22 cellular contexts compared by ENCODE assay signal in genomic region chr6:27851440-27851839, GRCh38.
A peak's percentile ranks its signal among the peaks of the same experiment; 100 is the strongest.
DNase-seq lines count a peak whose midpoint lies in the region; ATAC-seq, FAIRE-seq and TF ChIP-seq lines count a peak whose summit lies in the region.
"Had no signal": no experiment of that assay in that cellular context is flagged by ENCODE, and none has a peak within 500 bp of the region (broad histone marks: within the 10 kb centered on the region; RNA-seq: fewer than 3 reads in every experiment).

No MANE protein-coding gene starts in this region.

- intact Hi-C loops in K562 (cut with micrococcal nuclease): no loop called here

- no peaks in the 10 kb centered on the region for H3K9me3 Mint-ChIP-seq in GM23338
- H3K9me3 Mint-ChIP-seq in glutamatergic neuron (ENCODE audit: unreplicated experiment): peaks cover 2% of the 10 kb centered on the region
- H3K9me3 Mint-ChIP-seq: CD4-positive, CD25-positive, alpha-beta regulatory T cell; HFFc6; IgD-negative memory B cell had no signal

- H3K79me2 ChIP-seq in GM23338 (replicated peaks; ENCODE audit: insufficient read depth) (no peaks in the 10 kb centered on the region), K562 (ENCODE audit: control insufficient read depth, insufficient read depth, low read length) (peaks cover 5% of the 10 kb centered on the region; the same call in 1 of the 3 replicates)

- H4K20me1 ChIP-seq in GM23338 (replicated peaks; ENCODE audit: insufficient read depth) (no peaks in the 10 kb centered on the region), K562 (replicated peaks; ENCODE audit: control insufficient read depth, insufficient read depth, low read length) (no peaks in the 10 kb centered on the region)

- no peak for FAIRE-seq in K562 (lab: Jason Lieb, UNC)
- FAIRE-seq: A204.1, D721Med, G401.6, GM12891, HepG2, HTR-8/SVneo had no signal

- H3K4me1 ChIP-seq in GM23338 (ENCODE audit: insufficient read depth) (no peaks in the 10 kb centered on the region), HUES48 (ENCODE audit: control insufficient read depth, insufficient read depth, low read length) (peaks cover 13% of the 10 kb centered on the region), K562 (replicated peaks in 1 of 2; ENCODE audit: control insufficient read depth in 2 of 2, insufficient read depth in 2 of 2, low read length in 2 of 2) (no peaks in the 10 kb centered on the region), neuronal stem cell (ENCODE audit: control insufficient read depth in 2 of 2, insufficient read depth in 1 of 2, low read depth in 1 of 2, low read length in 2 of 2) (peaks cover 0 to 2% of the 10 kb centered on the region in 2 donors)
- H3K4me1 ChIP-seq: BE2C, Caco-2 had no signal

- TF ChIP-seq RAD21 in K562 (CRISPR knock-in tag; conservative IDR thresholded peaks at IDR 0.05 in 1 of 2, IDR thresholded peaks at IDR 0.05 in 1 of 2): no peak

- H3K27me3 Mint-ChIP-seq in GM23338 (ENCODE audit: insufficient read depth, low read depth, poor library complexity) (peaks cover 6% of the 10 kb centered on the region), glutamatergic neuron (ENCODE audit: unreplicated experiment) (no peaks in the 10 kb centered on the region)
- H3K27me3 Mint-ChIP-seq: IgD-negative memory B cell had no signal

- no peak overlapping the region for H3K23ac ChIP-seq in neuronal stem cell (ENCODE audit: low read depth, low read length, poor library complexity)

- no peaks in the 10 kb centered on the region for H3K9me2 ChIP-seq in GM23338 (ENCODE audit: insufficient read depth)

- H3K27ac Mint-ChIP-seq in GM23338: no peak overlapping the region
- H3K27ac Mint-ChIP-seq in glutamatergic neuron (ENCODE audit: unreplicated experiment): no peak overlapping the region
- H3K27ac Mint-ChIP-seq: CD4-positive, CD25-positive, alpha-beta regulatory T cell; HFFc6; IgD-negative memory B cell had no signal

- TF ChIP-seq POLR2A in K562 (conservative IDR thresholded peaks at IDR 0.05): no peak; the same call in 1 of the 2 replicates

- H2BK120ac ChIP-seq in neuronal stem cell (ENCODE audit: low read depth, low read length): no peak overlapping the region

- H3K9me1 ChIP-seq in K562 (ENCODE audit: control insufficient read depth, insufficient read depth, low read length): no peaks in the 10 kb centered on the region

- no peak for DNase-seq in GM23338 (ENCODE audit: low spot score)
- no peak for DNase-seq in K562 (ENCODE audit: extremely low read depth in 1 of 4, low spot score in 3 of 4)
- no peak for DNase-seq in neuronal stem cell (ENCODE audit: low spot score)
- DNase-seq in activated CD4-positive, alpha-beta T cell treated with anti-CD3 and anti-CD28 coated beads for 4 hours: no peak
- DNase-seq in glutamatergic neuron: no peak
- DNase-seq: ACHN; BE2C; C1 segment of cervical spinal cord; Caco-2; CD4-positive, CD25-positive, alpha-beta regulatory T cell; HFFc6; KG1 had no signal

- H2BK5ac ChIP-seq in neuronal stem cell (ENCODE audit: low read length): no peak overlapping the region

- BruUV-seq in K562 (replicated peaks; lab: Mats Ljungman, UMichigan): no TSS peak

- H3K4me3 ChIP-seq in GM23338: no peak overlapping the region
- no peak overlapping the region for H3K4me3 ChIP-seq in HUES48 (ENCODE audit: low read depth, low read length)
- H3K4me3 ChIP-seq in K562: no peak overlapping the region
- H3K4me3 ChIP-seq in neuronal stem cell (ENCODE audit: low read length in 2 of 2): no peak overlapping the region

- no peaks in the 10 kb centered on the region for H3K79me1 ChIP-seq in neuronal stem cell (ENCODE audit: low read depth, low read length)

- H3K27me3 ChIP-seq in GM23338 (ENCODE audit: insufficient read depth) (no peaks in the 10 kb centered on the region), HUES48 (ENCODE audit: control insufficient read depth, insufficient read depth, low read length) (no peaks in the 10 kb centered on the region), K562 (ENCODE audit: control insufficient read depth in 2 of 2, insufficient read depth in 2 of 2, low read length in 2 of 2) (no peaks in the 10 kb centered on the region), neuronal stem cell (ENCODE audit: control insufficient read depth in 3 of 3, insufficient read depth in 3 of 3, low read depth in 1 of 3, low read length in 3 of 3) (no peaks in the 10 kb centered on the region)
- H3K27me3 ChIP-seq: BE2C had no signal

- H2AFZ ChIP-seq in GM23338: no peak overlapping the region
- H2AFZ ChIP-seq in K562 (ENCODE audit: low read depth, low read length): no peak overlapping the region
- H2AFZ ChIP-seq in neuronal stem cell (ENCODE audit: low read length): peak overlapping the region; percentile 5

- H4K91ac ChIP-seq in neuronal stem cell (ENCODE audit: low read depth, low read length, poor library complexity): no peak overlapping the region

- H3K36me3 ChIP-seq in GM23338 (ENCODE audit: insufficient read depth): no peaks in the 10 kb centered on the region
- H3K36me3 ChIP-seq in HUES48 (ENCODE audit: control insufficient read depth, insufficient read depth, low read length): no peaks in the 10 kb centered on the region
- H3K36me3 ChIP-seq in K562 (ENCODE audit: control insufficient read depth, insufficient read depth, low read length): peaks cover 67% of the 10 kb centered on the region
- H3K36me3 ChIP-seq in neuronal stem cell (replicated peaks in 1 of 2; ENCODE audit: control insufficient read depth in 2 of 2, insufficient read depth in 2 of 2, low read length in 2 of 2): no peaks in the 10 kb centered on the region
- H3K36me3 ChIP-seq: BE2C had no signal

- no peak overlapping the region for H3K18ac ChIP-seq in neuronal stem cell (ENCODE audit: low read length)

- H3F3A ChIP-seq in GM23338 (replicated peaks; ENCODE audit: low read depth): no peaks in the 10 kb centered on the region

- CTCF ChIA-PET in K562 (lab: Yijun Ruan, JAX; ENCODE audit: low intra/inter-chr PET ratio): no interaction called here

- H3K36me3 Mint-ChIP-seq in GM23338 (ENCODE audit: low read depth) (no peaks in the 10 kb centered on the region), glutamatergic neuron (ENCODE audit: unreplicated experiment) (no peaks in the 10 kb centered on the region)
- H3K36me3 Mint-ChIP-seq: CD4-positive, CD25-positive, alpha-beta regulatory T cell; IgD-negative memory B cell had no signal

- TF ChIP-seq EP300 in K562 (IDR thresholded peaks at IDR 0.05; ENCODE audit: low read length): no peak

- POLR2A ChIA-PET in K562 (lab: Yijun Ruan, JAX): interaction anchor here (1.2 to 5.9 kb wide), 7 partner anchors 10 to 44 kb away, joined by 3 to 152 read pairs (median 14); a partner anchor contains a TSS

- H3K9ac ChIP-seq in HUES48 (ENCODE audit: low read depth, low read length) (no peak overlapping the region), K562 (ENCODE audit: insufficient read depth in 1 of 2, low read depth in 2 of 2, low read length in 2 of 2) (no peak overlapping the region), neuronal stem cell (ENCODE audit: low read depth, low read length, poor library complexity) (no peak overlapping the region)

- H4K8ac ChIP-seq in neuronal stem cell (ENCODE audit: low read depth, low read length): no peak overlapping the region

- in situ Hi-C loops in K562 (cut with MboI): no loop called here

- H3K4me3 Mint-ChIP-seq in GM23338 (no peak overlapping the region), glutamatergic neuron (ENCODE audit: unreplicated experiment) (no peak overlapping the region)
- H3K4me3 Mint-ChIP-seq: CD4-positive, CD25-positive, alpha-beta regulatory T cell; HFFc6; IgD-negative memory B cell had no signal

- TF ChIP-seq CTCF in GM23338 (conservative IDR thresholded peaks at IDR 0.05; ENCODE audit: low read depth in 2 of 2): no peak
- TF ChIP-seq CTCF in K562 (IDR thresholded peaks at IDR 0.05 in 2 of 3, conservative IDR thresholded peaks at IDR 0.05 in 1 of 3; ENCODE audit: insufficient read depth in 2 of 3, low read depth in 1 of 3, low read length in 3 of 3): no peak
- no peak for TF ChIP-seq CTCF in glutamatergic neuron (IDR thresholded peaks at IDR 0.05; ENCODE audit: partially characterized antibody, unreplicated experiment)

- H3K9me3 ChIP-seq in HUES48 (ENCODE audit: control insufficient read depth, insufficient read depth, low read length) (no peaks in the 10 kb centered on the region), K562 (replicated peaks; ENCODE audit: control insufficient read depth, insufficient read depth, low read depth, low read length) (no peaks in the 10 kb centered on the region), neuronal stem cell (replicated peaks in 1 of 2; ENCODE audit: control insufficient read depth in 2 of 2, insufficient read depth in 1 of 2, low read depth in 1 of 2, low read length in 2 of 2) (no peaks in the 10 kb centered on the region)
- H3K9me3 ChIP-seq: BE2C, Caco-2 had no signal

- H2BK15ac ChIP-seq in neuronal stem cell (ENCODE audit: low read length): no peak overlapping the region

- no peak overlapping the region for H2AK5ac ChIP-seq in neuronal stem cell (ENCODE audit: low read depth, low read length)

- ATAC-seq in GM23338 (peak; percentile 91), K562 (peak; percentile 17; the same call in 2 of the 3 replicates), GM21447 (IDR thresholded peaks at IDR 0.05; ENCODE audit: unreplicated experiment) (no peak)
- ATAC-seq: HCT116, HepG2 had no signal

- H3K4me2 ChIP-seq in GM23338 (no peak overlapping the region), K562 (ENCODE audit: insufficient read depth, low read length) (no peak overlapping the region), neuronal stem cell (ENCODE audit: insufficient read depth, low read length, poor library complexity, severe bottlenecking) (no peak overlapping the region)

- no peak overlapping the region for H2BK12ac ChIP-seq in neuronal stem cell (ENCODE audit: low read length)

- no peak overlapping the region for H3K14ac ChIP-seq in neuronal stem cell (ENCODE audit: low read length)

- H3K4me1 Mint-ChIP-seq in GM23338 (peaks cover 12% of the 10 kb centered on the region), glutamatergic neuron (ENCODE audit: low read depth, unreplicated experiment) (no peaks in the 10 kb centered on the region)
- H3K4me1 Mint-ChIP-seq: CD4-positive, CD25-positive, alpha-beta regulatory T cell had no signal

- H3K27ac ChIP-seq in GM23338 (ENCODE audit: low read depth) (no peak overlapping the region), HUES48 (ENCODE audit: low read depth, low read length) (peak overlapping the region; percentile 26), K562 (ENCODE audit: extremely low read depth, low read depth, low read length) (no peak overlapping the region), neuronal stem cell (replicated peaks; ENCODE audit: low read length) (no peak overlapping the region)

- H3K4ac ChIP-seq in neuronal stem cell (ENCODE audit: low read length): no peak overlapping the region
